ENCODE assay signal across 10 cellular contexts in the genomic region with DNA sequence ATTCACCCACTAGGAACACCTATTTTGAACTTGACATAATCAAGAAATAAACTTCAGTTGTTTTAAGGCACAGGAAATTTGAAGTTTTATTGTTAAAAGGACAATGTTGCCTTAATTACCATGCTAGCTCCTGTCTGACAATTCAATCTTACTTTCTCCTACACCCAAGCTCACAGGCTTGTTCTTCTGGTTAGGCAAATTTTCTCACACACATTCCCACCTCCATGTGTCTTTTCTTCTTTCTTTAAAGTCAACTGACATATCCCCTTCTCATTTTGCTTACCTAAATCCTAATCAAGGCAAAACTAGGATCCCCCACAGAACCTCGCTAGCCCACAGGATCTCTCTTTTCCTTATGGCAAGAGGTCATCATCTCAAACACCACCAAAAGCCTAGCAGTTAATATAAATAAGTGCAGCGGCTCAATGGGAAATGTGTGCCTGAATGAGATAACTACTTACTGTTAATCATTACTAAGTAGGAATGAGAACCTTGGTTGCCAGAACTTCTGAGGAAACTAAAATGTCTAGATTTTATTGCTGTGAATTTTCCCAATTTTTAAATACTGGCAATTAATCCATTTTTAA.
DNase-seq lines count a peak whose midpoint lies in the region; ATAC-seq, FAIRE-seq and TF ChIP-seq lines count a peak whose summit lies in the region.
"Had no signal": no experiment of that assay in that cellular context is flagged by ENCODE, and none has a peak within 500 bp of the region (broad histone marks: within the 10 kb centered on the region; RNA-seq: fewer than 3 reads in every experiment).

No MANE protein-coding gene starts in this region.

- H4K91ac ChIP-seq in mesenchymal stem cell (ENCODE audit: low read length) = no peak overlapping the region

- H3K4me1 ChIP-seq in mesenchymal stem cell (ENCODE audit: control insufficient read depth, insufficient read depth, low read depth, low read length) = peaks cover 6% of the 10 kb centered on the region

- peak overlapping the region; percentile 98 for H3K27ac ChIP-seq in mesenchymal stem cell (ENCODE audit: low read length, poor library complexity, severe bottlenecking)
- H3K27ac ChIP-seq: skin epidermis, upper lobe of left lung had no signal

- no peak overlapping the region for H2BK12ac ChIP-seq in mesenchymal stem cell (ENCODE audit: low read length in 2 of 2)

- H3K23ac ChIP-seq in mesenchymal stem cell (ENCODE audit: low read length in 2 of 2) = no peak overlapping the region

- H3K4me2 ChIP-seq in mesenchymal stem cell (ENCODE audit: low read length, poor library complexity, severe bottlenecking) = peak overlapping the region; percentile 44

- peak overlapping the region; percentile 26 for H2AK5ac ChIP-seq in mesenchymal stem cell (ENCODE audit: low read length, severe bottlenecking)

- DNase-seq in GM12892 (ENCODE audit: insufficient read length) = no peak
- DNase-seq in RCC 7860 (ENCODE audit: low spot score) = peak; percentile 45
- DNase-seq in mesenchymal stem cell = no peak
- no peak for DNase-seq in GF-D8 (lab: John Stamatoyannopoulos, UW)
- DNase-seq in frontal cortex (ENCODE audit: low spot score in 2 of 2) = no peak
- no peak for DNase-seq in mucosa of gallbladder (ENCODE audit: low spot score)
- DNase-seq: upper lobe of left lung had no signal

- H2BK120ac ChIP-seq in mesenchymal stem cell (ENCODE audit: low read depth, low read length) = no peak overlapping the region

- no peaks in the 10 kb centered on the region for H3K79me1 ChIP-seq in mesenchymal stem cell (replicated peaks; ENCODE audit: low read length, poor library complexity, severe bottlenecking)

- no peaks in the 10 kb centered on the region for H3K9me3 ChIP-seq in mesenchymal stem cell (ENCODE audit: control insufficient read depth, low read length)
- H3K9me3 ChIP-seq: upper lobe of left lung had no signal

- no peak for TF ChIP-seq POLR2A in GM12892 (IDR thresholded peaks at IDR 0.05; ENCODE audit: low read depth, low read length)

- no peaks in the 10 kb centered on the region for H3K27me3 ChIP-seq in mesenchymal stem cell (ENCODE audit: control insufficient read depth in 1 of 2, insufficient read depth in 1 of 2, low read length in 2 of 2)
- H3K27me3 ChIP-seq: upper lobe of left lung had no signal

- no peak overlapping the region for H3K18ac ChIP-seq in mesenchymal stem cell (ENCODE audit: low read depth in 1 of 2, low read length in 2 of 2)

- no peaks in the 10 kb centered on the region for H3K36me3 ChIP-seq in mesenchymal stem cell (ENCODE audit: control insufficient read depth in 1 of 2, insufficient read depth in 2 of 2, low read depth in 1 of 2, low read length in 2 of 2)
- H3K36me3 ChIP-seq: upper lobe of left lung had no signal

- no peak overlapping the region for H3K4ac ChIP-seq in mesenchymal stem cell (ENCODE audit: low read depth in 1 of 2, low read length in 2 of 2)

- H2BK5ac ChIP-seq in mesenchymal stem cell (ENCODE audit: low read depth, low read length, poor library complexity, severe bottlenecking) = peak overlapping the region; percentile 94

- FAIRE-seq in GM12892 (lab: Jason Lieb, UNC) = peak; percentile 83
- peak; percentile 86 for FAIRE-seq in RCC 7860 (lab: Jason Lieb, UNC)
- FAIRE-seq in frontal cortex (lab: Jason Lieb, UNC) = no peak

- no peak overlapping the region for H4K8ac ChIP-seq in mesenchymal stem cell (ENCODE audit: low read length)

- ATAC-seq in GM21619 (IDR thresholded peaks at IDR 0.05; ENCODE audit: unreplicated experiment) (peak; percentile 1), SK-N-SH treated with all-trans-retinoic acid at 6 μM for 48 hours (no peak)

- no peak overlapping the region for H2BK15ac ChIP-seq in mesenchymal stem cell (ENCODE audit: low read depth, poor library complexity, severe bottlenecking)

- H3K14ac ChIP-seq in mesenchymal stem cell (ENCODE audit: low read length in 2 of 2) = no peak overlapping the region

- H3K9ac ChIP-seq in mesenchymal stem cell (ENCODE audit: low read length) = no peak overlapping the region

- H3K4me3 ChIP-seq in mesenchymal stem cell (ENCODE audit: insufficient read depth in 1 of 2, low read depth in 1 of 2, low read length in 2 of 2) = no peak overlapping the region
- H3K4me3 ChIP-seq: skin epidermis, upper lobe of left lung had no signal

- WGBS in mesenchymal stem cell = 100% methylated on average over 1 of the region's 2 CpGs

- H2AFZ ChIP-seq in mesenchymal stem cell (ENCODE audit: low read depth, low read length) = no peak overlapping the region

TF ChIP-seq in SK-N-SH treated with all-trans-retinoic acid at 6 μM for 48 hours, 23 proteins besides CTCF, POLR2A, EP300 and RAD21:
- TF ChIP-seq ARNTL (CRISPR knock-in tag; IDR thresholded peaks at IDR 0.05; ENCODE audit: borderline replicate concordance, low read depth) = no peak
- no peak for TF ChIP-seq ZNF8 (CRISPR knock-in tag; IDR thresholded peaks at IDR 0.05)
